Comparison of ENCODE assay signal across 29 cellular contexts in the genomic region with DNA sequence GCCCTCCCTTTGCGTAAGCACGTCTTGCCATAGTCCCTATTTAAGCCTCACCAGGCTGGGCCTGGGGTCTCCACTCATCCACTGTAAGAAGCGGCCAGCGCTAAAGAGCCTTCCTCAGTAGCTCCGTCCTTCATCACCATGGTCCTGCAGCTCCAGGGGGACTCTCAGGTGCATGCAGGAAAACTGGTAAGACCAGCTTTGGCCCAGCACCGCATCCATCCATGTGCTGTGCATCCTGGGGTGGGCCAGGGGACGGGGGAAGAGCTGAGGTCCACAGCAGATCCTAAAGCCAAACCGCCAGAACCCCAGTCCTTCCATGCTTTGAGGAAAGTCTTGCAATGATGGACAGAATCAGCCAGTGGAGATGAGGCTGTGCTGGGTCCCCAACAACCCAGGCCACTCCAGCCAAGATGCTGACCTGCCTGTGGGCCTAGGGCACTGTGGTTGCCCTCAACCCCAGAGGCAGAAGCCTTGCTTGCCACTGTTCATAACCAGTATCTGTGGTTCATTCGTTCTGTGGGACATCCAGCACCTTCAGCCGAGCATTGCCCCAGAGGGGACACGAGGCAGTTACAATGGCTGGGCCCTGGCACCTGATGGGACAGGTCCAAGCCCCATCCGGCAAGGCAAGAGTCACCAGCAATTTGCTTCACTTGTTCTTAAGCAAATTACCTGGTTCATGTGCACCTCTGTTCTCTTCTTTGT. TPM values are rescaled to one million over a fixed set of nuclear protein-coding genes. Genes with fewer than 3 reads are reported as not detected.
"Had no signal": no experiment of that assay in that cellular context is flagged by ENCODE, and none has a peak within 500 bp of the region (broad histone marks: within the 10 kb centered on the region; RNA-seq: fewer than 3 reads in every experiment).

No MANE protein-coding gene starts in this region.

- DNase-seq: activated CD4-positive, alpha-beta memory T cell treated with anti-CD3 and anti-CD28 coated beads, Interleukin-2, amount 10 ng/mL, durations not matched to agents 7 days and 5 days; activated CD4-positive, alpha-beta T cell treated with anti-CD3 and anti-CD28 coated beads for 1 hour; activated CD4-positive, alpha-beta T cell treated with anti-CD3 and anti-CD28 coated beads for 48 hours; activated CD4-positive, CD25-positive, alpha-beta regulatory T cell; activated CD8-positive, alpha-beta memory T cell treated with anti-CD3 and anti-CD28 coated beads for 24 hours; activated CD8-positive, alpha-beta memory T cell treated with anti-CD3 and anti-CD28 coated beads, Interleukin-2, amount 10 ng/mL, durations not matched to agents 7 days and 5 days; activated CD8-positive, alpha-beta memory T cell treated with anti-CD3 and anti-CD28 coated beads, Interleukin-2, amount 50 U/mL, for 48 hours; activated effector memory CD4-positive, alpha-beta T cell treated with Interleukin-2 at 50 U/mL for 16 hours; activated naive CD4-positive, alpha-beta T cell treated with anti-CD3 and anti-CD28 coated beads, Interleukin-2, amount 10 ng/mL, durations not matched to agents 7 days and 5 days; activated naive CD8-positive, alpha-beta T cell treated with anti-CD3 and anti-CD28 coated beads, Interleukin-2, amount 50 U/mL, for 24 hours; activated T-cell treated with anti-CD3 and anti-CD28 coated beads, Interleukin-2, amount 50 U/mL, for 48 hours; brain microvascular endothelial cell; NCI-H1092 treated with DMSO at 0.1 percent for 48 hours; NCI-H1417; NCI-H146; NCI-H187; NCI-H2029 treated with DMSO at 0.1 percent for 48 hours; NCI-H2107; NCI-H226; NCI-H524 treated with DMSO at 0.1 percent for 48 hours; SHP77; SJCRH30; T1000; WERI-Rb-1 had no signal

- H3K4me3 ChIP-seq: SJCRH30, SK-N-MC had no signal

- H3K27me3 ChIP-seq: brain microvascular endothelial cell had no signal

- H3K27ac ChIP-seq: brain microvascular endothelial cell, SJCRH30, SK-N-MC, WERI-Rb-1 had no signal

- H3K36me3 ChIP-seq: brain microvascular endothelial cell, SJCRH30 had no signal

- H3K4me1 ChIP-seq: SJCRH30 had no signal

RNA-seq across cellular contexts. Expression of gene RBFOX3, which starts 44.4 kb away (rescaled TPM):
- total RNA-seq: activated CD4-positive, alpha-beta memory T cell treated with anti-CD3 and anti-CD28 coated beads, Interleukin-2, amount 10 ng/mL, durations not matched to agents 7 days and 5 days; activated CD8-positive, alpha-beta memory T cell treated with anti-CD3 and anti-CD28 coated beads, Interleukin-2, amount 10 ng/mL, durations not matched to agents 7 days and 5 days; M059J; RPMI7951; T-helper 1 cell treated with Interleukin-12 subunit alpha and Interleukin-12 subunit beta and Interleukin-4 antibody, amounts not matched to agents 30 ng/mL and 1 ng/mL, for 36 hours; T-helper 2 cell treated with Interferon-gamma antibody and Interleukin-4, amounts not matched to agents 100 ng/mL and 5 ng/mL, for 36 hours had no signal
